ENCODE assay signal across 2 cellular contexts in genomic region chr15:80016506-80016905, GRCh38. TPM values are rescaled to one million over a fixed set of nuclear protein-coding genes. Genes with fewer than 3 reads are reported as not detected.
"Had no signal": no experiment of that assay in that cellular context is flagged by ENCODE, and none has a peak within 500 bp of the region (broad histone marks: within the 10 kb centered on the region; RNA-seq: fewer than 3 reads in every experiment).

No MANE protein-coding gene starts in this region.

RNA-seq across cellular contexts. Expression of gene BCL2A1, which starts 45.5 kb away (rescaled TPM):
- total RNA-seq: ascending aorta, cardiac muscle cell had no signal
